Comparison of ENCODE assay signal across 22 cellular contexts in genomic region chr5:179330186-179330900, GRCh38. TPM values are rescaled to one million over a fixed set of nuclear protein-coding genes. Genes with fewer than 3 reads are reported as not detected.
"Had no signal": no experiment of that assay in that cellular context is flagged by ENCODE, and none has a peak within 500 bp of the region (broad histone marks: within the 10 kb centered on the region; RNA-seq: fewer than 3 reads in every experiment).

No MANE protein-coding gene starts in this region.

- H3K9me3 ChIP-seq: colonic mucosa, pancreas, psoas muscle, upper lobe of left lung had no signal

- ATAC-seq: activated CD4-positive, alpha-beta T cell treated with anti-CD3 and anti-CD28 coated beads for 36 hours; activated CD8-positive, alpha-beta memory T cell treated with anti-CD3 and anti-CD28 coated beads, Interleukin-2, amount 10 ng/mL, durations not matched to agents 7 days and 5 days; activated CD8-positive, alpha-beta T cell treated with anti-CD3 and anti-CD28 coated beads, Interleukin-2, amount 10 ng/mL, durations not matched to agents 7 days and 5 days; activated naive CD4-positive, alpha-beta T cell treated with anti-CD3 and anti-CD28 coated beads, Interleukin-2, amount 50 U/mL, for 72 hours; left lobe of liver; pancreas; psoas muscle had no signal

- FAIRE-seq: bronchial epithelial cell, frontal cortex, pancreas had no signal

- H3K27me3 ChIP-seq: colonic mucosa, upper lobe of left lung had no signal

- H3K4me3 ChIP-seq: colonic mucosa, pancreas, psoas muscle, upper lobe of left lung had no signal

- H3K4me1 ChIP-seq: colonic mucosa, pancreas, psoas muscle had no signal

- H3K27ac ChIP-seq: colonic mucosa, pancreas, psoas muscle, upper lobe of left lung had no signal

- DNase-seq: activated CD4-positive, alpha-beta T cell treated with anti-CD3 and anti-CD28 coated beads for 36 hours; activated CD4-positive, CD25-positive, alpha-beta regulatory T cell; activated CD8-positive, alpha-beta memory T cell treated with anti-CD3 and anti-CD28 coated beads, Interleukin-2, amount 10 ng/mL, durations not matched to agents 7 days and 5 days; activated CD8-positive, alpha-beta T cell treated with anti-CD3 and anti-CD28 coated beads, Interleukin-2, amount 10 ng/mL, durations not matched to agents 7 days and 5 days; activated T-cell treated with anti-CD3 and anti-CD28 coated beads, Interleukin-2, amount 50 U/mL, for 48 hours; colonic mucosa; effector CD8-positive, alpha-beta T cell; hypothalamus; immature natural killer cell; nucleus accumbens; stimulated activated CD4-positive, alpha-beta T cell treated with anti-CD3 and anti-CD28 coated beads, Interleukin-2, amount 100 ng/mL, for 48 hours; substantia nigra; T-helper 1 cell had no signal

- H3K36me3 ChIP-seq: colonic mucosa, pancreas, upper lobe of left lung had no signal

RNA-seq across cellular contexts. Expression of gene ADAMTS2, which starts 14.9 kb away (rescaled TPM):
- total RNA-seq: activated CD4-positive, alpha-beta T cell treated with anti-CD3 and anti-CD28 coated beads for 36 hours; activated CD8-positive, alpha-beta memory T cell treated with anti-CD3 and anti-CD28 coated beads, Interleukin-2, amount 10 ng/mL, durations not matched to agents 7 days and 5 days; activated CD8-positive, alpha-beta T cell treated with anti-CD3 and anti-CD28 coated beads, Interleukin-2, amount 10 ng/mL, durations not matched to agents 7 days and 5 days; activated naive CD4-positive, alpha-beta T cell treated with anti-CD3 and anti-CD28 coated beads, Interleukin-2, amount 50 U/mL, for 72 hours; activated T-helper 2 cell treated with anti-CD3 and anti-CD28 coated beads, Interferon-gamma antibody, Interleukin-2, Interleukin-4, amounts not matched to agents 10 μg/mL and 5 μg/mL and 100 μg/mL, durations not matched to agents 14 hours and 24 hours and 36 hours; dermis microvascular lymphatic vessel endothelial cell had no signal
